In the genomic region with DNA sequence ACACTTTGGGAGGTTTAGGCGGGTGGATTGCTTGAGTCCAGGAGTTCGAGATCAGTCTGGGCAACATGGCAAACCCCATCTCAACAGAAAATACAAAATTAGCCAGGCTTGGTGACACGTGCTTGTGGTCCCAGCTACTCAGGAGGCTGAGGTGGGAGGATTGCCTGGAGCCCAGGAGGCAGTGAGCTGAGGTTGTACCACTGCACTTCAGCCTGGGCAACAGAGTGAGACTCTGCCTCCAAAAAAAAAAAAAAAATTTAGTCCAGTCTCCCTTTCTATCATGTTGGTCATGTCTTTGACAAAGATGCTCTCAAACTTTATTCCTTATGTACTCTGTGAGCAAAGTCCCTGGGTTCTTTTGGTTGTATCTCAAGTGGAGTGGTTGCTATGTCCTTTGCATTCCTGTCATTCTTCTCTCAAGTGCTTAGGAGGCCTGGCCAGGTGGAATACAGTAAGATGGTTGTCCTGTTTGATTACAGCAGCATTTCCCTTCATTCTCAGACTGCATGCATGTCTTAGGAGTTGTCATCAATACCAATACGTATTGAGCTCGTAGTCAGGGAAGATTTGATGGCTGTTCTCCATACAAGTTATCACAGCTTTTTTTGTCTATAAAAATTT, we compare ENCODE assay signal across 1 cellular context.
TF ChIP-seq lines count a peak whose summit lies in the region.

No MANE protein-coding gene starts in this region.

TF ChIP-seq in IMR-90, 13 proteins besides CTCF, POLR2A, EP300 and RAD21:
- TF ChIP-seq RCOR1 (IDR thresholded peaks at IDR 0.05; ENCODE audit: insufficient replicate concordance, low read length) (no peak), RFX5 (IDR thresholded peaks at IDR 0.05; ENCODE audit: low read depth, low read length) (no peak)
- TF ChIP-seq, protein P1, sequence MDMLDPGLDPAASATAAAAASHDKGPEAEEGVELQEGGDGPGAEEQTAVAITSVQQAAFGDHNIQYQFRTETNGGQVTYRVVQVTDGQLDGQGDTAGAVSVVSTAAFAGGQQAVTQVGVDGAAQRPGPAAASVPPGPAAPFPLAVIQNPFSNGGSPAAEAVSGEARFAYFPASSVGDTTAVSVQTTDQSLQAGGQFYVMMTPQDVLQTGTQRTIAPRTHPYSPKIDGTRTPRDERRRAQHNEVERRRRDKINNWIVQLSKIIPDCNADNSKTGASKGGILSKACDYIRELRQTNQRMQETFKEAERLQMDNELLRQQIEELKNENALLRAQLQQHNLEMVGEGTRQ (IDR thresholded peaks at IDR 0.05; ENCODE audit: low read depth, low read length), result no peak
TF ChIP-seq in IMR-90: peak in this region for 0.
